ENCODE assay signal across 20 cellular contexts in the genomic region with DNA sequence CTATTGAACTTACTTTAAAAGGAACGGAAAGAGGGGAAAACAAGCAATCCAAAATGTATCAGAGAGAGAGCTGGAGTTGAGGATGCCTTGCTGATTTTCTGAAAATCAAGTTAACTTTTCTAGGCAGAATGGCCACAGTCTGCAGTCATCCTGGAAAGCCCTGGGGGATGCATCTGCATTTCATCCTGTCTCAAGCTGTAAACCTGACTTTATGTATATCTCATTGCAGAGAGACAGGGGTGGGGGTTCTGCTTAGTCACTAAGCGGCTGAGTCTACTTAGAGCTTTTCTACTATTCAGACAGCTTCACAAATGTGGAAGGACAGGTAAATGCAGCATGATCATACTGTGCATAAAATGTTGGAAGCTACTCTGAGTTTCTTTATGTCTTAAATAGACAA. TPM values are rescaled to one million over a fixed set of nuclear protein-coding genes. Genes with fewer than 3 reads are reported as not detected.
DNase-seq lines count a peak whose midpoint lies in the region; ATAC-seq, FAIRE-seq and TF ChIP-seq lines count a peak whose summit lies in the region.
"Had no signal": no experiment of that assay in that cellular context is flagged by ENCODE, and none has a peak within 500 bp of the region (broad histone marks: within the 10 kb centered on the region; RNA-seq: fewer than 3 reads in every experiment).

No MANE protein-coding gene starts in this region.

- no peaks in the 10 kb centered on the region for H3K27me3 Mint-ChIP-seq in effector memory CD8-positive, alpha-beta T cell
- H3K27me3 Mint-ChIP-seq: B cell; CD4-positive, CD25-positive, alpha-beta regulatory T cell had no signal

- CTCF ChIA-PET in HepG2 (lab: Yijun Ruan, JAX; ENCODE audit: low intra/inter-chr PET ratio, low total read pairs): no interaction called here

- H3K4me3 ChIP-seq in HepG2 (replicated peaks in 1 of 3; ENCODE audit: insufficient read depth in 1 of 3, low read depth in 2 of 3, low read length in 3 of 3) (no peak overlapping the region), right lobe of liver (no peak overlapping the region), hepatocyte (no peak overlapping the region), smooth muscle cell (no peak overlapping the region)
- H3K4me3 ChIP-seq: GM12878 had no signal

- no peak for FAIRE-seq in HepG2 (lab: Jason Lieb, UNC)
- FAIRE-seq: GM19239, H1, HTR-8/SVneo had no signal

- WGBS in HepG2 (ENCODE audit: low lambda C conversion rate): 100% methylated on average over 2 of the region's 2 CpGs
- WGBS in right lobe of liver (ENCODE audit: insufficient coverage, low coverage, low lambda C conversion rate, missing lambda C conversion rate): 90% methylated on average over 2 of the region's 2 CpGs
- 72% methylated on average over 2 of the region's 2 CpGs for WGBS in hepatocyte (ENCODE audit: low lambda C conversion rate, missing lambda C conversion rate)
- 28% methylated on average over 2 of the region's 2 CpGs for WGBS in smooth muscle cell (ENCODE audit: low lambda C conversion rate)

- no peaks in the 10 kb centered on the region for H3K9me2 ChIP-seq in hepatocyte (replicated peaks; ENCODE audit: insufficient read depth)

- TF ChIP-seq CTCF in HepG2 (CRISPR knock-in tag; IDR thresholded peaks at IDR 0.05): no peak
- no peak for TF ChIP-seq CTCF in right lobe of liver (IDR thresholded peaks at IDR 0.05)
- TF ChIP-seq CTCF in hepatocyte (IDR thresholded peaks at IDR 0.05; ENCODE audit: poor library complexity): no peak
- no peak for TF ChIP-seq CTCF in smooth muscle cell (IDR thresholded peaks at IDR 0.05; ENCODE audit: borderline replicate concordance, insufficient read depth, poor library complexity, severe bottlenecking)
- TF ChIP-seq CTCF in foreskin keratinocyte (conservative IDR thresholded peaks at IDR 0.05): no peak

- H4K20me1 ChIP-seq in HepG2 (ENCODE audit: insufficient read depth, low read length) (no peaks in the 10 kb centered on the region), hepatocyte (ENCODE audit: insufficient read depth, poor library complexity, severe bottlenecking) (no peaks in the 10 kb centered on the region), smooth muscle cell (ENCODE audit: low read depth) (peaks cover 8% of the 10 kb centered on the region)

- H2AFZ ChIP-seq in HepG2 (ENCODE audit: low read length): no peak overlapping the region
- H2AFZ ChIP-seq in hepatocyte: no peak overlapping the region
- H2AFZ ChIP-seq in smooth muscle cell (ENCODE audit: low read depth): no peak overlapping the region

- H3K79me2 ChIP-seq in HepG2 (ENCODE audit: insufficient read depth, low read length) (no peaks in the 10 kb centered on the region), hepatocyte (no peaks in the 10 kb centered on the region), smooth muscle cell (ENCODE audit: low read depth) (no peaks in the 10 kb centered on the region)

- H3K4me1 Mint-ChIP-seq in effector memory CD8-positive, alpha-beta T cell (ENCODE audit: low read depth in 2 of 2): no peaks in the 10 kb centered on the region
- H3K4me1 Mint-ChIP-seq: B cell; CD8-positive, alpha-beta memory T cell had no signal

- TSS peak; percentile 25 for BruUV-seq in HepG2 (replicated peaks; lab: Mats Ljungman, UMichigan)

- intact Hi-C loops in HepG2 (cut with micrococcal nuclease; ENCODE audit: unreplicated experiment) (no loop called here), right lobe of liver (cut with DNase I) (no loop called here)

- H3K9ac ChIP-seq in HepG2 (ENCODE audit: insufficient read depth, low read depth, low read length) (no peak overlapping the region), smooth muscle cell (ENCODE audit: low read depth) (no peak overlapping the region)

- H3K27ac Mint-ChIP-seq in effector memory CD8-positive, alpha-beta T cell: no peak overlapping the region
- H3K27ac Mint-ChIP-seq: B cell had no signal

- no peak for ATAC-seq in HepG2
- ATAC-seq in right lobe of liver: no peak
- ATAC-seq in foreskin keratinocyte: no peak
- no peak for ATAC-seq in effector memory CD8-positive, alpha-beta T cell (replicated peaks)
- ATAC-seq: GM12878 had no signal

- POLR2A ChIA-PET in HepG2 (lab: Yijun Ruan, JAX): no interaction called here

- no peaks in the 10 kb centered on the region for H3K27me3 ChIP-seq in HepG2 (ENCODE audit: control insufficient read depth in 1 of 2, insufficient read depth in 2 of 2, low read length in 2 of 2)
- H3K27me3 ChIP-seq in right lobe of liver: no peaks in the 10 kb centered on the region
- no peaks in the 10 kb centered on the region for H3K27me3 ChIP-seq in hepatocyte
- no peaks in the 10 kb centered on the region for H3K27me3 ChIP-seq in smooth muscle cell (ENCODE audit: low read depth)
- H3K27me3 ChIP-seq in foreskin keratinocyte: no peaks in the 10 kb centered on the region

- H3K36me3 ChIP-seq in HepG2 (replicated peaks in 1 of 2; ENCODE audit: control insufficient read depth in 1 of 2, insufficient read depth in 2 of 2, low read length in 2 of 2) (peaks cover 18 to 67% of the 10 kb centered on the region in 2 experiments), right lobe of liver (peaks cover 0 to 67% (median 24%) of the 10 kb centered on the region in 4 donors), hepatocyte (replicated peaks; ENCODE audit: insufficient read depth, low read depth) (peaks cover 7% of the 10 kb centered on the region), smooth muscle cell (ENCODE audit: low read depth) (peaks cover 18% of the 10 kb centered on the region)

- H3K36me3 Mint-ChIP-seq in effector memory CD8-positive, alpha-beta T cell (ENCODE audit: insufficient read depth): peaks cover 58% of the 10 kb centered on the region

- no peak for DNase-seq in HepG2 (ENCODE audit: low spot score)
- DNase-seq in right lobe of liver: no peak
- DNase-seq in hepatocyte (ENCODE audit: low spot score): peak; percentile 15
- DNase-seq in smooth muscle cell (lab: John Stamatoyannopoulos, UW; ENCODE audit: unreplicated experiment): no peak
- no peak for DNase-seq in foreskin keratinocyte
- no peak for DNase-seq in effector memory CD8-positive, alpha-beta T cell
- DNase-seq: C1 segment of cervical spinal cord; CD4-positive, CD25-positive, alpha-beta regulatory T cell; CD8-positive, alpha-beta memory T cell; COR-L47; DMS 273 treated with DMSO at 0.1 percent for 48 hours; DMS53; DND-41; EL; H9 had no signal

- no peak overlapping the region for H3K4me3 Mint-ChIP-seq in effector memory CD8-positive, alpha-beta T cell
- H3K4me3 Mint-ChIP-seq: B cell; CD4-positive, CD25-positive, alpha-beta regulatory T cell; H9 had no signal

- H3K4me1 ChIP-seq in HepG2 (ENCODE audit: insufficient read depth, low read length): no peaks in the 10 kb centered on the region
- H3K4me1 ChIP-seq in right lobe of liver: no peaks in the 10 kb centered on the region
- no peaks in the 10 kb centered on the region for H3K4me1 ChIP-seq in hepatocyte (ENCODE audit: insufficient read depth)
- peaks cover 4% of the 10 kb centered on the region for H3K4me1 ChIP-seq in smooth muscle cell (ENCODE audit: low read depth)
- H3K4me1 ChIP-seq in foreskin keratinocyte: no peaks in the 10 kb centered on the region

- no peaks in the 10 kb centered on the region for H3K9me3 ChIP-seq in HepG2 (ENCODE audit: low read length)
- H3K9me3 ChIP-seq in right lobe of liver: no peaks in the 10 kb centered on the region
- H3K9me3 ChIP-seq in hepatocyte (ENCODE audit: low read depth): no peaks in the 10 kb centered on the region
- H3K9me3 ChIP-seq in smooth muscle cell (replicated peaks; ENCODE audit: low read depth): no peaks in the 10 kb centered on the region

- no peak for TF ChIP-seq EP300 in HepG2 (IDR thresholded peaks at IDR 0.05; ENCODE audit: low read depth in 2 of 2, low read length in 2 of 2)
- no peak for TF ChIP-seq EP300 in HepG2 (CRISPR knock-in tag; IDR thresholded peaks at IDR 0.05; ENCODE audit: borderline replicate concordance)

- H3K27ac ChIP-seq in HepG2 (ENCODE audit: extremely low read length, insufficient read depth, low read length): no peak overlapping the region
- no peak overlapping the region for H3K27ac ChIP-seq in right lobe of liver
- no peak overlapping the region for H3K27ac ChIP-seq in hepatocyte
- peak overlapping the region; percentile 63 for H3K27ac ChIP-seq in smooth muscle cell (ENCODE audit: low read depth)
- no peak overlapping the region for H3K27ac ChIP-seq in foreskin keratinocyte

- in situ Hi-C loops in HepG2 (cut with HindIII; ENCODE audit: extremely low pct_ligation_motif_present, low pct_unique_long_range_greater_than_20kb): no loop called here

- peaks cover 48% of the 10 kb centered on the region for H3F3A ChIP-seq in smooth muscle cell (ENCODE audit: low read depth)

- TF ChIP-seq POLR2A in HepG2 (IDR thresholded peaks at IDR 0.05; ENCODE audit: insufficient read depth in 1 of 2, low read depth in 2 of 2, low read length in 2 of 2): no peak
- TF ChIP-seq POLR2A in right lobe of liver (IDR thresholded peaks at IDR 0.05): no peak

- H3K4me2 ChIP-seq in HepG2 (ENCODE audit: low read depth, low read length): no peak overlapping the region
- no peak overlapping the region for H3K4me2 ChIP-seq in hepatocyte
- peak overlapping the region; percentile 37 for H3K4me2 ChIP-seq in smooth muscle cell

- TF ChIP-seq RAD21 in HepG2 (CRISPR knock-in tag; IDR thresholded peaks at IDR 0.05): no peak

- no peaks in the 10 kb centered on the region for H3K9me3 Mint-ChIP-seq in effector memory CD8-positive, alpha-beta T cell
- H3K9me3 Mint-ChIP-seq: CD4-positive, CD25-positive, alpha-beta regulatory T cell; CD8-positive, alpha-beta memory T cell; H9 had no signal

RNA-seq across cellular contexts. Expression of a gene that starts 41.4 kb away (rescaled TPM):
- total RNA-seq in HepG2 (2016; rRNA removed; fragmentation: Illumina TruSeq; extraction: Trizol) (69.2 and 74.3 TPM in 2 replicates), right lobe of liver (10 to 100 TPM; 36.8 to 53.6 (median 48.0) TPM), hepatocyte (25.6 and 30.9 TPM in 2 replicates), smooth muscle cell (6.4 and 18.9 TPM in 2 replicates), foreskin keratinocyte (38.9 and 42.5 TPM in 2 replicates)
- 14.2 and 14.8 TPM in 2 replicates for total RNA-seq in HepG2 (2016; cell fraction: cytosol; rRNA removed; fragmentation: Illumina TruSeq; extraction: Trizol; ENCODE audit: low read depth)
- total RNA-seq in HepG2 (2016; cell fraction: insoluble cytoplasmic fraction; rRNA removed; fragmentation: Illumina TruSeq; extraction: Trizol): 70.2 and 72.6 TPM in 2 replicates
- total RNA-seq in HepG2 (2016; cell fraction: membrane; rRNA removed; fragmentation: Illumina TruSeq; extraction: Trizol): 27.9 and 28.9 TPM in 2 replicates
- total RNA-seq in HepG2 (2016; cell fraction: nucleus; rRNA removed; fragmentation: Illumina TruSeq; extraction: Trizol): 64.0 TPM in 2 replicates
- polyA plus RNA-seq in HepG2 (2011; rRNA removed) (54.7 and 60.1 TPM in 2 replicates), hepatocyte (59.9 and 75.5 TPM in 2 replicates), smooth muscle cell (22.1 and 33.5 TPM in 2 replicates), foreskin keratinocyte (56.8 and 61.9 TPM in 2 replicates)
- 28.6 and 33.5 TPM in 2 replicates for polyA plus RNA-seq in HepG2 (2011; cell fraction: cytosol; rRNA removed)
- 148 and 153 TPM in 2 replicates for polyA plus RNA-seq in HepG2 (2011; cell fraction: nucleus; rRNA removed)
- polyA plus RNA-seq in HepG2 (2012): 41.3 and 42.1 TPM in 2 replicates
- polyA plus RNA-seq in HepG2 (2016; cell fraction: cytosol; fragmentation: Illumina TruSeq; extraction: Trizol; ENCODE audit: low read depth): 23.2 and 27.5 TPM in 2 replicates
- 79.2 and 82.6 TPM in 2 replicates for polyA plus RNA-seq in HepG2 (2016; cell fraction: insoluble cytoplasmic fraction; fragmentation: Illumina TruSeq; extraction: Trizol; ENCODE audit: low read depth)
- 27.1 and 31.5 TPM in 2 replicates for polyA plus RNA-seq in HepG2 (2016; cell fraction: membrane; fragmentation: Illumina TruSeq; extraction: Trizol; ENCODE audit: low read depth)
- polyA plus RNA-seq in HepG2 (2016; cell fraction: nucleus; fragmentation: Illumina TruSeq; extraction: Trizol; ENCODE audit: insufficient read depth, low read depth): 204 and 214 TPM in 2 replicates
- polyA minus RNA-seq in HepG2 (2011; rRNA and poly(A)+ RNA removed; ENCODE audit: low replicate concordance): 20.9 and 34.4 TPM in 2 replicates
- polyA minus RNA-seq in HepG2 (2011; cell fraction: cytosol; rRNA and poly(A)+ RNA removed): 12.5 and 15.0 TPM in 2 replicates
- polyA minus RNA-seq in HepG2 (2011; cell fraction: nucleus; rRNA and poly(A)+ RNA removed): 53.0 and 61.3 TPM in 2 replicates
